In the genomic region with DNA sequence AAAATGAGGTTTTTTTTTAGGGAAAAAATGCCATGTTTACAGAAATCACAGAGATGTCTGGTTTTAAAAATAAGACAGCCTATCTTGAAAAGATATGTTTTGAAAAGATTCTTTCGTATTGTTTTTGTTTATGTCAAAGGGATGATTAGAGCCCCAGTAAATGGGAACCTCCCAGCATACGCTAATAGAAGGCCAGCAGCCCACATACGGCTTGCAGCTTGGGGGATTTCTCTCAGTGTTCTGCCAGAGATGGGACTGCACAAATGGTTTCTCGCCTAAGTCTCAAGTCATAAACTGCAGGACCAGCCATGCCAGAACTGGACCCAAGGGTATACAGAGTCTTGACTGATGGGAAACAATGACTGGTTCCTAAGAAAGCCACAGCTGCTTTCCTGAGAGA, we compare ENCODE assay signal across 1 cellular context.
TF ChIP-seq lines count a peak whose summit lies in the region.

No MANE protein-coding gene starts in this region.

TF ChIP-seq in GM23338, 12 proteins besides CTCF, POLR2A, EP300 and RAD21 (continued from another document):
- TF ChIP-seq, protein P1, sequence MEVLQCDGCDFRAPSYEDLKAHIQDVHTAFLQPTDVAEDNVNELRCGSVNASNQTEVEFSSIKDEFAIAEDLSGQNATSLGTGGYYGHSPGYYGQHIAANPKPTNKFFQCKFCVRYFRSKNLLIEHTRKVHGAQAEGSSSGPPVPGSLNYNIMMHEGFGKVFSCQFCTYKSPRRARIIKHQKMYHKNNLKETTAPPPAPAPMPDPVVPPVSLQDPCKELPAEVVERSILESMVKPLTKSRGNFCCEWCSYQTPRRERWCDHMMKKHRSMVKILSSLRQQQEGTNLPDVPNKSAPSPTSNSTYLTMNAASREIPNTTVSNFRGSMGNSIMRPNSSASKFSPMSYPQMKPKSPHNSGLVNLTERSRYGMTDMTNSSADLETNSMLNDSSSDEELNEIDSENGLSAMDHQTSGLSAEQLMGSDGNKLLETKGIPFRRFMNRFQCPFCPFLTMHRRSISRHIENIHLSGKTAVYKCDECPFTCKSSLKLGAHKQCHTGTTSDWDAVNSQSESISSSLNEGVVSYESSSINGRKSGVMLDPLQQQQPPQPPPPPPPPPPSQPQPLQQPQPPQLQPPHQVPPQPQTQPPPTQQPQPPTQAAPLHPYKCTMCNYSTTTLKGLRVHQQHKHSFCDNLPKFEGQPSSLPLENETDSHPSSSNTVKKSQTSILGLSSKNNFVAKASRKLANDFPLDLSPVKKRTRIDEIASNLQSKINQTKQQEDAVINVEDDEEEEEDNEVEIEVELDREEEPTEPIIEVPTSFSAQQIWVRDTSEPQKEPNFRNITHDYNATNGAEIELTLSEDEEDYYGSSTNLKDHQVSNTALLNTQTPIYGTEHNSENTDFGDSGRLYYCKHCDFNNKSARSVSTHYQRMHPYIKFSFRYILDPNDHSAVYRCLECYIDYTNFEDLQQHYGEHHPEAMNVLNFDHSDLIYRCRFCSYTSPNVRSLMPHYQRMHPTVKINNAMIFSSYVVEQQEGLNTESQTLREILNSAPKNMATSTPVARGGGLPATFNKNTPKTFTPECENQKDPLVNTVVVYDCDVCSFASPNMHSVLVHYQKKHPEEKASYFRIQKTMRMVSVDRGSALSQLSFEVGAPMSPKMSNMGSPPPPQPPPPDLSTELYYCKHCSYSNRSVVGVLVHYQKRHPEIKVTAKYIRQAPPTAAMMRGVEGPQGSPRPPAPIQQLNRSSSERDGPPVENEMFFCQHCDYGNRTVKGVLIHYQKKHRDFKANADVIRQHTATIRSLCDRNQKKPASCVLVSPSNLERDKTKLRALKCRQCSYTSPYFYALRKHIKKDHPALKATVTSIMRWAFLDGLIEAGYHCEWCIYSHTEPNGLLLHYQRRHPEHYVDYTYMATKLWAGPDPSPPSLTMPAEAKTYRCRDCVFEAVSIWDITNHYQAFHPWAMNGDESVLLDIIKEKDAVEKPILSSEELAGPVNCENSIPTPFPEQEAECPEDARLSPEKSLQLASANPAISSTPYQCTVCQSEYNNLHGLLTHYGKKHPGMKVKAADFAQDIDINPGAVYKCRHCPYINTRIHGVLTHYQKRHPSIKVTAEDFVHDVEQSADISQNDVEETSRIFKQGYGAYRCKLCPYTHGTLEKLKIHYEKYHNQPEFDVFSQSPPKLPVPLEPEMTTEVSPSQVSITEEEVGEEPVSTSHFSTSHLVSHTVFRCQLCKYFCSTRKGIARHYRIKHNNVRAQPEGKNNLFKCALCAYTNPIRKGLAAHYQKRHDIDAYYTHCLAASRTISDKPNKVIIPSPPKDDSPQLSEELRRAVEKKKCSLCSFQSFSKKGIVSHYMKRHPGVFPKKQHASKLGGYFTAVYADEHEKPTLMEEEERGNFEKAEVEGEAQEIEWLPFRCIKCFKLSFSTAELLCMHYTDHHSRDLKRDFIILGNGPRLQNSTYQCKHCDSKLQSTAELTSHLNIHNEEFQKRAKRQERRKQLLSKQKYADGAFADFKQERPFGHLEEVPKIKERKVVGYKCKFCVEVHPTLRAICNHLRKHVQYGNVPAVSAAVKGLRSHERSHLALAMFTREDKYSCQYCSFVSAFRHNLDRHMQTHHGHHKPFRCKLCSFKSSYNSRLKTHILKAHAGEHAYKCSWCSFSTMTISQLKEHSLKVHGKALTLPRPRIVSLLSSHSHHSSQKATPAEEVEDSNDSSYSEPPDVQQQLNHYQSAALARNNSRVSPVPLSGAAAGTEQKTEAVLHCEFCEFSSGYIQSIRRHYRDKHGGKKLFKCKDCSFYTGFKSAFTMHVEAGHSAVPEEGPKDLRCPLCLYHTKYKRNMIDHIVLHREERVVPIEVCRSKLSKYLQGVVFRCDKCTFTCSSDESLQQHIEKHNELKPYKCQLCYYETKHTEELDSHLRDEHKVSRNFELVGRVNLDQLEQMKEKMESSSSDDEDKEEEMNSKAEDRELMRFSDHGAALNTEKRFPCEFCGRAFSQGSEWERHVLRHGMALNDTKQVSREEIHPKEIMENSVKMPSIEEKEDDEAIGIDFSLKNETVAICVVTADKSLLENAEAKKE (CRISPR knock-in tag; IDR thresholded peaks at IDR 0.05), result no peak
- no peak for TF ChIP-seq REST (IDR thresholded peaks at IDR 0.05; ENCODE audit: unreplicated experiment)
- no peak for TF ChIP-seq ZNF331 (CRISPR knock-in tag; IDR thresholded peaks at IDR 0.05; ENCODE audit: low read depth)
- TF ChIP-seq EZH2phosphoT487 (IDR thresholded peaks at IDR 0.05; ENCODE audit: unreplicated experiment), result no peak
- no peak for TF ChIP-seq POLR2AphosphoS5 (IDR thresholded peaks at IDR 0.05; ENCODE audit: low read depth)
TF ChIP-seq in GM23338: peak in this region for 0.
